ENCODE assay signal across 8 cellular contexts in genomic region chr20:47272893-47273590, GRCh38.
DNase-seq lines count a peak whose midpoint lies in the region; ATAC-seq, FAIRE-seq and TF ChIP-seq lines count a peak whose summit lies in the region.

No MANE protein-coding gene starts in this region.

- H3K4me3 ChIP-seq in NB4 (ENCODE audit: low read depth, low read length) (no peak overlapping the region), SU-DHL-6 (ENCODE audit: insufficient read depth, low read length, poor library complexity, severe bottlenecking) (no peak overlapping the region), kidney (ENCODE audit: low read length in 2 of 2) (no peak overlapping the region)

- peak overlapping the region; percentile 99 for H3K27ac Mint-ChIP-seq in MCF 10A (ENCODE audit: low read depth, unreplicated experiment)

- no peak overlapping the region for H3K4me2 ChIP-seq in SU-DHL-6 (ENCODE audit: low read depth, low read length, poor library complexity, severe bottlenecking)

- H3K9ac ChIP-seq in SU-DHL-6 (ENCODE audit: low read length) (no peak overlapping the region), kidney (ENCODE audit: low read length in 2 of 2) (no peak overlapping the region)

- no peaks in the 10 kb centered on the region for H3K27me3 Mint-ChIP-seq in MCF 10A (ENCODE audit: insufficient read depth, unreplicated experiment)

- H3K4me1 ChIP-seq in kidney (ENCODE audit: control insufficient read depth in 1 of 2, insufficient read depth in 1 of 2, low read depth in 1 of 2, low read length in 2 of 2) = peaks cover 6% of the 10 kb centered on the region in 2 donors

- intact Hi-C loops in MCF 10A (cut with micrococcal nuclease) = loop anchor here (1.0 to 5.0 kb wide), 5 partner anchors 77 to 521 kb away; partner anchors contain the start of gene NCOA3
- intact Hi-C loops in kidney (cut with DNase I) = no loop called here

- peaks cover 34% of the 10 kb centered on the region for H3F3A ChIP-seq in SU-DHL-6 (ENCODE audit: insufficient read depth)

- peak overlapping the region; percentile 52 for H3K4me3 Mint-ChIP-seq in MCF 10A (ENCODE audit: unreplicated experiment)

- H3K9me3 ChIP-seq in SU-DHL-6 (ENCODE audit: insufficient read depth, low read length) (no peaks in the 10 kb centered on the region), kidney (ENCODE audit: control insufficient read depth in 1 of 2, low read length in 2 of 2) (no peaks in the 10 kb centered on the region)

- peak; percentile 39 for FAIRE-seq in kidney (lab: Jason Lieb, UNC)

- H3K36me3 ChIP-seq in SU-DHL-6 (ENCODE audit: low read length) (no peaks in the 10 kb centered on the region; the same call in 1 of the 2 replicates), kidney (ENCODE audit: control insufficient read depth in 1 of 2, insufficient read depth in 2 of 2, low read length in 2 of 2) (peaks cover 8% of the 10 kb centered on the region in 2 donors)

- peak overlapping the region; percentile 45; the same call in 1 of the 2 replicates for H3K27ac ChIP-seq in SU-DHL-6 (ENCODE audit: low read depth, low read length)
- peak overlapping the region in 1 of 2 donors; percentile 79 for H3K27ac ChIP-seq in kidney (ENCODE audit: low read depth in 2 of 2, low read length in 2 of 2)

- no peak overlapping the region for H2AFZ ChIP-seq in SU-DHL-6 (ENCODE audit: low read depth, low read length, severe bottlenecking)

- no peak for TF ChIP-seq POLR2A in NB4 (IDR thresholded peaks at IDR 0.05; ENCODE audit: extremely low read depth, insufficient read length)

- CTCF ChIA-PET in MCF 10A (lab: Yijun Ruan, JAX) = interaction anchor here (0.6 to 12.2 kb wide), 73 partner anchors 8 to 539 kb away, joined by 3 to 581 read pairs (median 5); partner anchors contain the start of genes NCOA3 and ZMYND8

- ATAC-seq in HG02798 (IDR thresholded peaks at IDR 0.05; ENCODE audit: poor library complexity, unreplicated experiment) = no peak

- peak; percentile 78 for TF ChIP-seq CTCF in NB4 (IDR thresholded peaks at IDR 0.05; ENCODE audit: low read depth, low read length)
- TF ChIP-seq CTCF in SU-DHL-6 (IDR thresholded peaks at IDR 0.05; ENCODE audit: insufficient read depth, low read length, poor library complexity, severe bottlenecking) = peak; percentile 87
- peak; percentile 66 for TF ChIP-seq CTCF in MCF 10A (IDR thresholded peaks at IDR 0.05; ENCODE audit: unreplicated experiment)
- TF ChIP-seq CTCF in kidney (IDR thresholded peaks at IDR 0.05; ENCODE audit: borderline replicate concordance, extremely low read depth, insufficient read depth) = peak; percentile 93

- no peaks in the 10 kb centered on the region for H3K27me3 ChIP-seq in SU-DHL-6 (ENCODE audit: low read length)

- H3K79me2 ChIP-seq in SU-DHL-6 (ENCODE audit: insufficient read depth, low read length) = peaks cover 11% of the 10 kb centered on the region; the same call in 1 of the 2 replicates

- H3K36me3 Mint-ChIP-seq in MCF 10A (ENCODE audit: insufficient read depth, unreplicated experiment) = peaks cover 82% of the 10 kb centered on the region

- no peaks in the 10 kb centered on the region for H3K9me2 ChIP-seq in SU-DHL-6 (replicated peaks; ENCODE audit: insufficient read depth, low read length)

- POLR2A ChIA-PET in MCF 10A (lab: Yijun Ruan, JAX) = interaction anchor here (0.6 to 10.4 kb wide), 26 partner anchors 8 to 229 kb away, joined by 3 to 288 read pairs (median 5); partner anchors contain the start of genes NCOA3 and ZMYND8

- peaks cover 37% of the 10 kb centered on the region for H3K4me1 Mint-ChIP-seq in MCF 10A (ENCODE audit: insufficient read depth, unreplicated experiment)

- no peaks in the 10 kb centered on the region for H4K20me1 ChIP-seq in SU-DHL-6 (ENCODE audit: low read depth, low read length)

- peak; percentile 22 for DNase-seq in activated CD4-positive, CD25-positive, alpha-beta regulatory T cell treated with anti-CD3 and anti-CD28 coated beads, Interleukin-2, amount 50 U/mL, for 16 hours (ENCODE audit: low read depth, low spot score)
- DNase-seq in activated CD4-positive, CD25-positive, alpha-beta regulatory T cell treated with anti-CD3 and anti-CD28 coated beads, Interleukin-2, amount 50 U/mL, for 72 hours = no peak
- DNase-seq in NB4 (ENCODE audit: low read depth) (peak; percentile 70), MCF 10A (ENCODE audit: unreplicated experiment) (peak; percentile 89), kidney (no peak)
- peak; percentile 49 for DNase-seq in stimulated activated CD4-positive, alpha-beta T cell treated with anti-CD3 and anti-CD28 coated beads, Interleukin-2, amount 100 ng/mL, for 4 hours (ENCODE audit: low read depth)

- BruUV-seq in MCF 10A (replicated peaks; lab: Mats Ljungman, UMichigan) = no TSS peak

- H3K9me3 Mint-ChIP-seq in MCF 10A (ENCODE audit: unreplicated experiment) = no peaks in the 10 kb centered on the region

Comparison
In these comparisons a context has a peak if more than half of its experiments do, and no peak if none do; other contexts are left out.
1. DNase-seq: peak in activated CD4-positive, CD25-positive, alpha-beta regulatory T cell treated with anti-CD3 and anti-CD28 coated beads, Interleukin-2, amount 50 U/mL, for 16 hours (single experiment), NB4 (single experiment), MCF 10A (single experiment) and stimulated activated CD4-positive, alpha-beta T cell treated with anti-CD3 and anti-CD28 coated beads, Interleukin-2, amount 100 ng/mL, for 4 hours (single experiment); none in activated CD4-positive, CD25-positive, alpha-beta regulatory T cell treated with anti-CD3 and anti-CD28 coated beads, Interleukin-2, amount 50 U/mL, for 72 hours (single experiment) and kidney (single experiment).
2. Peak in every context shown above with its lines, with median percentiles within 50 percentile points of each other: CTCF ChIP-seq.